ENCODE assay signal across 8 cellular contexts in the genomic region with DNA sequence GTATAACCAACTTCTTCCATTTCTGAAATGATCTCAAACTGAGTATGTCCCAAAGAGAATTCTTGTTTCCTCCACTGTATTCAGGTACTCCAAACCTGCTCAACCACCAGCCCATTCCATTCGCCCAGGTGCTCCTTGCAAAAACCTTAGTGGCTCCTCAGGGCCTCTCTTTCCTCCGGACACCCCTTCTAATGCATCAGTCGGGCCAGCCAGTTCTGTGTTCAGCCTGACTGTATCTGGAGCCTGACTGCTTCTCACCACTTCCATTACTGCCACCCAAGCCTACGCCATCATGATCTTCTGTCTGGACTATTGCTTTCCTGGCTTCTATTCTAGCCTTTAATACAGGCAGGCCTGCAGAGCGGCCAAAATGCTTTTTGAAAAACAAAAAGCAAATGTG. TPM values are rescaled to one million over a fixed set of nuclear protein-coding genes. Genes with fewer than 3 reads are reported as not detected.
DNase-seq lines count a peak whose midpoint lies in the region; ATAC-seq and TF ChIP-seq lines count a peak whose summit lies in the region.

No MANE protein-coding gene starts in this region.

- intact Hi-C loops in left ventricle myocardium inferior (cut with micrococcal nuclease) = no loop called here
- intact Hi-C loops in left cardiac atrium (cut with DNase I) = no loop called here

- peaks cover 19% of the 10 kb centered on the region for H3K4me1 ChIP-seq in left ventricle myocardium inferior

- H3K9me3 Mint-ChIP-seq in activated T-cell treated with anti-CD3 and anti-CD28 coated beads, Interleukin-2, amount 50 U/mL, for 72 hours = peaks cover 0 to 5% of the 10 kb centered on the region in 2 donors
- H3K9me3 Mint-ChIP-seq in memory B cell (no peaks in the 10 kb centered on the region), type B pancreatic cell (no peaks in the 10 kb centered on the region)

- H3K36me3 ChIP-seq in left ventricle myocardium inferior = no peaks in the 10 kb centered on the region

- H3K27me3 Mint-ChIP-seq in activated T-cell treated with anti-CD3 and anti-CD28 coated beads, Interleukin-2, amount 50 U/mL, for 72 hours (ENCODE audit: low read depth) = no peaks in the 10 kb centered on the region
- H3K27me3 Mint-ChIP-seq in memory B cell (no peaks in the 10 kb centered on the region), type B pancreatic cell (no peaks in the 10 kb centered on the region)

- H3K4me1 Mint-ChIP-seq in activated T-cell treated with anti-CD3 and anti-CD28 coated beads, Interleukin-2, amount 50 U/mL, for 72 hours (ENCODE audit: low read depth) = peaks cover 58% of the 10 kb centered on the region
- H3K4me1 Mint-ChIP-seq in memory B cell (peaks cover 32% of the 10 kb centered on the region), type B pancreatic cell (ENCODE audit: unreplicated experiment) (no peaks in the 10 kb centered on the region)

- H3K27ac Mint-ChIP-seq in activated T-cell treated with anti-CD3 and anti-CD28 coated beads, Interleukin-2, amount 50 U/mL, for 72 hours = peak overlapping the region; percentile 98
- H3K27ac Mint-ChIP-seq in memory B cell = peak overlapping the region; percentile 67
- H3K27ac Mint-ChIP-seq in type B pancreatic cell = peak overlapping the region; percentile 57

- H3K4me3 Mint-ChIP-seq in activated T-cell treated with anti-CD3 and anti-CD28 coated beads, Interleukin-2, amount 50 U/mL, for 72 hours = peak overlapping the region; percentile 94
- H3K4me3 Mint-ChIP-seq in memory B cell (peak overlapping the region; percentile 88), type B pancreatic cell (peak overlapping the region; percentile 71)

- no peak for ATAC-seq in left cardiac atrium
- no peak for ATAC-seq in activated T-cell treated with anti-CD3 and anti-CD28 coated beads, Interleukin-2, amount 50 U/mL, for 72 hours (replicated peaks in 1 of 2)
- ATAC-seq in memory B cell (ENCODE audit: low read depth) = no peak
- no peak for ATAC-seq in GM19452 (IDR thresholded peaks at IDR 0.05; ENCODE audit: unreplicated experiment)

- no peak overlapping the region for H3K4me3 ChIP-seq in left ventricle myocardium inferior

- H3K36me3 Mint-ChIP-seq in activated T-cell treated with anti-CD3 and anti-CD28 coated beads, Interleukin-2, amount 50 U/mL, for 72 hours (ENCODE audit: insufficient read depth in 2 of 2) = peaks cover 23 to 29% of the 10 kb centered on the region in 2 donors
- peaks cover 3% of the 10 kb centered on the region for H3K36me3 Mint-ChIP-seq in memory B cell
- peaks cover 4% of the 10 kb centered on the region for H3K36me3 Mint-ChIP-seq in type B pancreatic cell

- TF ChIP-seq CTCF in left ventricle myocardium inferior (IDR thresholded peaks at IDR 0.05; ENCODE audit: borderline replicate concordance) = no peak
- TF ChIP-seq CTCF in type B pancreatic cell (conservative IDR thresholded peaks at IDR 0.05) = no peak
- TF ChIP-seq CTCF in GM10266 (IDR thresholded peaks at IDR 0.05; ENCODE audit: control insufficient read depth, insufficient read depth, low read depth, missing control alignments) = no peak

- no peaks in the 10 kb centered on the region for H3K27me3 ChIP-seq in left ventricle myocardium inferior (ENCODE audit: low read depth)

- DNase-seq in left ventricle myocardium inferior (no peak), left cardiac atrium (no peak), memory B cell (ENCODE audit: low spot score in 2 of 2) (no peak), type B pancreatic cell (ENCODE audit: extremely low spot score, unreplicated experiment) (no peak), GM10266 (ENCODE audit: extremely low spot score) (no peak)
- DNase-seq in activated T-cell treated with anti-CD3 and anti-CD28 coated beads, Interleukin-2, amount 50 U/mL, for 72 hours = no peak
- DNase-seq in stimulated activated naive CD4-positive, alpha-beta T cell treated with Interleukin-2 at 50 U/mL for 16 hours (lab: John Stamatoyannopoulos, UW) = no peak

- no peaks in the 10 kb centered on the region for H3K9me3 ChIP-seq in left ventricle myocardium inferior (replicated peaks)

- peak overlapping the region; percentile 98 for H3K27ac ChIP-seq in left ventricle myocardium inferior (replicated peaks)

RNA-seq across cellular contexts. Expression of gene PHF11, which starts 1.5 kb away (rescaled TPM):
- 15.1 TPM for total RNA-seq in left ventricle myocardium inferior
- 10 to 100 TPM; 20.6 to 25.4 TPM for total RNA-seq in left cardiac atrium
- 100 to 1,000 TPM in 1 of 2 donors, 10 to 100 TPM in 1; 98.9 to 145 TPM for total RNA-seq in activated T-cell treated with anti-CD3 and anti-CD28 coated beads, Interleukin-2, amount 50 U/mL, for 72 hours
- total RNA-seq in type B pancreatic cell (ENCODE audit: low replicate concordance) = 18.9 and 20.7 TPM in 2 replicates

RNA-seq across cellular contexts. Expression of gene SETDB2, which starts 53.2 kb away (rescaled TPM):
- total RNA-seq in left ventricle myocardium inferior (17.8 TPM), left cardiac atrium (10 to 100 TPM; 12.8 to 13.5 TPM), type B pancreatic cell (ENCODE audit: low replicate concordance) (8.2 and 11.8 TPM in 2 replicates)
- 10 to 100 TPM; 20.5 to 21.3 TPM for total RNA-seq in activated T-cell treated with anti-CD3 and anti-CD28 coated beads, Interleukin-2, amount 50 U/mL, for 72 hours

RNA-seq across cellular contexts. Expression of gene CAB39L, which starts 53.4 kb away (rescaled TPM):
- total RNA-seq in left ventricle myocardium inferior = 23.4 TPM
- 10 to 100 TPM; 16.4 to 20.2 TPM for total RNA-seq in left cardiac atrium
- 1 to 10 TPM; 4.4 to 10.0 TPM for total RNA-seq in activated T-cell treated with anti-CD3 and anti-CD28 coated beads, Interleukin-2, amount 50 U/mL, for 72 hours
- 11.4 and 18.1 TPM in 2 replicates for total RNA-seq in type B pancreatic cell (ENCODE audit: low replicate concordance)
